8 cellular contexts compared by ENCODE assay signal in genomic region chr19:15432629-15433518, GRCh38. TPM values are rescaled to one million over a fixed set of nuclear protein-coding genes. Genes with fewer than 3 reads are reported as not detected.
DNase-seq lines count a peak whose midpoint lies in the region; ATAC-seq and TF ChIP-seq lines count a peak whose summit lies in the region.

No MANE protein-coding gene starts in this region.

- H3K4me1 Mint-ChIP-seq in activated naive CD4-positive, alpha-beta T cell treated with anti-CD3 and anti-CD28 coated beads, Interleukin-2, amount 10 ng/mL, durations not matched to agents 7 days and 5 days = peaks cover 38% of the 10 kb centered on the region

- no peaks in the 10 kb centered on the region for H4K20me1 ChIP-seq in MM.1S (ENCODE audit: insufficient read depth, low read length)

- no peaks in the 10 kb centered on the region for H3K9me3 Mint-ChIP-seq in activated naive CD4-positive, alpha-beta T cell treated with anti-CD3 and anti-CD28 coated beads, Interleukin-2, amount 10 ng/mL, durations not matched to agents 7 days and 5 days

- peak overlapping the region; percentile 86 for H3K4me3 Mint-ChIP-seq in activated naive CD4-positive, alpha-beta T cell treated with anti-CD3 and anti-CD28 coated beads, Interleukin-2, amount 10 ng/mL, durations not matched to agents 7 days and 5 days

- peaks cover 14% of the 10 kb centered on the region for H3K4me1 ChIP-seq in MM.1S (ENCODE audit: low read length)

- peaks cover 43% of the 10 kb centered on the region for H3K79me2 ChIP-seq in MM.1S (ENCODE audit: low read length)

- H3K27ac ChIP-seq in MM.1S (ENCODE audit: low read length) (peak overlapping the region; percentile 52; the same call in 1 of the 2 replicates), substantia nigra (ENCODE audit: low read depth, low read length, poor library complexity, severe bottlenecking) (peak overlapping the region; percentile 88)

- CTCF ChIA-PET in activated naive CD4-positive, alpha-beta T cell treated with anti-CD3 and anti-CD28 coated beads, Interleukin-2, amount 10 ng/mL, durations not matched to agents 7 days and 5 days (lab: Charles Lee) = interaction anchor here (1.4 to 1.6 kb wide), 3 partner anchors 13 to 123 kb away, joined by 4 to 11 read pairs (median 7); partner anchors contain the start of gene AKAP8L

- ATAC-seq in GM21723 (IDR thresholded peaks at IDR 0.05; ENCODE audit: unreplicated experiment) = peak; percentile 56

- peaks cover 3% of the 10 kb centered on the region for H3K36me3 Mint-ChIP-seq in activated naive CD4-positive, alpha-beta T cell treated with anti-CD3 and anti-CD28 coated beads, Interleukin-2, amount 10 ng/mL, durations not matched to agents 7 days and 5 days

- DNase-seq in DMS153 treated with DMSO at 0.1 percent for 48 hours (lab: John Stamatoyannopoulos, UW; ENCODE audit: unreplicated experiment) = peak; percentile 59
- peak; percentile 92 for DNase-seq in MM.1S
- DNase-seq in SK-N-DZ (ENCODE audit: low spot score) = peak; percentile 80
- DNase-seq in activated naive CD4-positive, alpha-beta T cell treated with anti-CD3 and anti-CD28 coated beads, Interleukin-2, amount 10 ng/mL, durations not matched to agents 7 days and 5 days = peak; percentile 95
- peak; percentile 98 for DNase-seq in germinal center (ENCODE audit: low spot score)
- peak in 55 of 56 donors; percentile 42 to 94 (median 81) for DNase-seq in nucleus accumbens (lab: John Stamatoyannopoulos, UW)
- peak; percentile 33 to 95 (median 83) for DNase-seq in substantia nigra (lab: John Stamatoyannopoulos, UW)

- H3K27me3 Mint-ChIP-seq in activated naive CD4-positive, alpha-beta T cell treated with anti-CD3 and anti-CD28 coated beads, Interleukin-2, amount 10 ng/mL, durations not matched to agents 7 days and 5 days = no peaks in the 10 kb centered on the region

- peak overlapping the region; percentile 67 for H3K9ac ChIP-seq in MM.1S (ENCODE audit: low read length)

- H3F3A ChIP-seq in MM.1S (ENCODE audit: insufficient read depth, low read length) = peaks cover 4% of the 10 kb centered on the region; the same call in 1 of the 2 replicates

- H3K4me2 ChIP-seq in MM.1S (ENCODE audit: low read depth, low read length) = peak overlapping the region; percentile 97

- peak overlapping the region; percentile 94 for H3K27ac Mint-ChIP-seq in activated naive CD4-positive, alpha-beta T cell treated with anti-CD3 and anti-CD28 coated beads, Interleukin-2, amount 10 ng/mL, durations not matched to agents 7 days and 5 days

- peak overlapping the region; percentile 73 for H3K4me3 ChIP-seq in MM.1S (ENCODE audit: low read length)

- H3K36me3 ChIP-seq in MM.1S (replicated peaks; ENCODE audit: insufficient read depth, low read length) = no peaks in the 10 kb centered on the region

- H3K9me3 ChIP-seq in MM.1S (replicated peaks; ENCODE audit: insufficient read depth, low read length) = no peaks in the 10 kb centered on the region

- no peaks in the 10 kb centered on the region for H3K27me3 ChIP-seq in MM.1S (replicated peaks; ENCODE audit: insufficient read depth, low read length)

- no peaks in the 10 kb centered on the region for H3K9me2 ChIP-seq in MM.1S (replicated peaks; ENCODE audit: insufficient read depth, low read length)

- H2AFZ ChIP-seq in MM.1S (ENCODE audit: low read length) = peak overlapping the region; percentile 99

- no peak for TF ChIP-seq CTCF in MM.1S (IDR thresholded peaks at IDR 0.05; ENCODE audit: low read length)

RNA-seq across cellular contexts. Expression of gene AKAP8L, which starts 14.1 kb away (rescaled TPM):
- polyA plus RNA-seq in SK-N-DZ (2014; cell fraction: cytosol; rRNA removed) = 78.7 and 82.9 TPM in 2 replicates
- 390 and 410 TPM in 2 replicates for polyA plus RNA-seq in SK-N-DZ (2014; cell fraction: nucleus; rRNA removed)

RNA-seq across cellular contexts. Expression of gene WIZ, which starts 16.9 kb away (rescaled TPM):
- 26.1 and 26.6 TPM in 2 replicates for polyA plus RNA-seq in SK-N-DZ (2014; cell fraction: cytosol; rRNA removed)
- 16.0 and 21.9 TPM in 2 replicates for polyA plus RNA-seq in SK-N-DZ (2014; cell fraction: nucleus; rRNA removed)

RNA-seq across cellular contexts. Expression of gene RASAL3, which starts 31.5 kb away (rescaled TPM):
- polyA plus RNA-seq in SK-N-DZ (2014; cell fraction: cytosol; rRNA removed) = not detected in 2 replicates
- 0.03 TPM in 1 of 2 replicates, not detected in the other for polyA plus RNA-seq in SK-N-DZ (2014; cell fraction: nucleus; rRNA removed)

RNA-seq across cellular contexts. Expression of gene PGLYRP2, which starts 46.4 kb away (rescaled TPM):
- polyA plus RNA-seq in SK-N-DZ (2014; cell fraction: cytosol; rRNA removed) = not detected in 2 replicates
- polyA plus RNA-seq in SK-N-DZ (2014; cell fraction: nucleus; rRNA removed) = not detected in 2 replicates

RNA-seq across cellular contexts. Expression of gene AKAP8, which starts 53.3 kb away (rescaled TPM):
- polyA plus RNA-seq in SK-N-DZ (2014; cell fraction: cytosol; rRNA removed) = 15.9 and 16.5 TPM in 2 replicates
- 18.6 and 35.4 TPM in 2 replicates for polyA plus RNA-seq in SK-N-DZ (2014; cell fraction: nucleus; rRNA removed)

Comparison
In these comparisons a context has a peak if more than half of its experiments do, and no peak if none do; other contexts are left out.
1. Peak in every context shown above with its lines: DNase-seq, ATAC-seq, H3K4me3 ChIP-seq and H3K27ac ChIP-seq.